In the genomic region with DNA sequence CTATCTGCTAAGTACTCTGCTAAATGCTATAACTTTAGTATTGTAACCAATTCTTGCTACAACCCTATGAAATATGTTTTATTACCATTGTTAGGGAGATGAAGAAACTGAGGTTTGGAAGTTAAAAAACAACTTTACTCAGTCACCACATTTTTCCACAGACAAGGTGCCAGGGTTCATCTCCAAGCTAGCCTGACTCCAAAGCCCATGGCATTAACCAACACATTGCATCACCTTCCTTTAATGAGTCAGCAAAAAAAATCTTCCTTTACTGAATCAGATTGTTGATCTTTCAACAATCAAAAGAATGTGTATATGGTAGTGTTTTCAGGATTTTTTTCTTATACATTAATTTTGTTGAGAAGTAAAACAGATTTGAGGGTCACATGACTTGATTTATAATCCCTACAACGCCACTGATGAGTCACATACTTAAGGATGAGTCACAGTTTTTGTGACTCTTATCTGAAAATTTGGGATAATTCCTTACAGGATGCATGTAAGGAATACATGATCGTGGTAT, we compare ENCODE assay signal across 10 cellular contexts. TPM values are rescaled to one million over a fixed set of nuclear protein-coding genes. Genes with fewer than 3 reads are reported as not detected.
A peak's percentile ranks its signal among the peaks of the same experiment; 100 is the strongest.
DNase-seq lines count a peak whose midpoint lies in the region; ATAC-seq and TF ChIP-seq lines count a peak whose summit lies in the region.
"Had no signal": no experiment of that assay in that cellular context is flagged by ENCODE, and none has a peak within 500 bp of the region (broad histone marks: within the 10 kb centered on the region; RNA-seq: fewer than 3 reads in every experiment).

No MANE protein-coding gene starts in this region.

- no peak overlapping the region for H3K27ac Mint-ChIP-seq in stimulated activated memory B cell treated with anti-CD40 and anti-IgM and Interleukin-4, amounts not matched to agents 10 μg/mL and 1 μg/mL and 100 μg/mL, for 72 hours

- DNase-seq in left ventricle myocardium superior (no peak), cardiac septum (ENCODE audit: low spot score) (no peak), SK-MEL-5 (ENCODE audit: low read depth, low spot score) (peak; percentile 2), foreskin fibroblast (peak; percentile 79), HAP-1 (ENCODE audit: low spot score in 2 of 2) (no peak), head of caudate nucleus (no peak), cerebellum (ENCODE audit: low spot score) (no peak)
- DNase-seq: esophagus squamous epithelium had no signal

- no peaks in the 10 kb centered on the region for H3K27me3 Mint-ChIP-seq in stimulated activated memory B cell treated with anti-CD40 and anti-IgM and Interleukin-4, amounts not matched to agents 10 μg/mL and 1 μg/mL and 100 μg/mL, for 72 hours

- H3K4me1 Mint-ChIP-seq in stimulated activated memory B cell treated with anti-CD40 and anti-IgM and Interleukin-4, amounts not matched to agents 10 μg/mL and 1 μg/mL and 100 μg/mL, for 72 hours, result peaks cover 6% of the 10 kb centered on the region

- H3K4me3 ChIP-seq in foreskin fibroblast (ENCODE audit: low read depth in 1 of 2, low read length in 2 of 2) (no peak overlapping the region), HAP-1 (no peak overlapping the region)
- H3K4me3 ChIP-seq: esophagus squamous epithelium had no signal

- H3K4me1 ChIP-seq in HAP-1, result peaks cover 7% of the 10 kb centered on the region

- H3K9me3 ChIP-seq in HAP-1, result no peaks in the 10 kb centered on the region
- H3K9me3 ChIP-seq: esophagus squamous epithelium had no signal

- no peak overlapping the region for H3K4me3 Mint-ChIP-seq in stimulated activated memory B cell treated with anti-CD40 and anti-IgM and Interleukin-4, amounts not matched to agents 10 μg/mL and 1 μg/mL and 100 μg/mL, for 72 hours

- H3K36me3 Mint-ChIP-seq in stimulated activated memory B cell treated with anti-CD40 and anti-IgM and Interleukin-4, amounts not matched to agents 10 μg/mL and 1 μg/mL and 100 μg/mL, for 72 hours, result peaks cover 15% of the 10 kb centered on the region

- no peaks in the 10 kb centered on the region for H3K9me3 Mint-ChIP-seq in stimulated activated memory B cell treated with anti-CD40 and anti-IgM and Interleukin-4, amounts not matched to agents 10 μg/mL and 1 μg/mL and 100 μg/mL, for 72 hours
- H3K9me3 Mint-ChIP-seq: nephron had no signal

- intact Hi-C loops in left ventricle myocardium superior (cut with micrococcal nuclease), result no loop called here
- intact Hi-C loops in cardiac septum (cut with DNase I), result no loop called here
- intact Hi-C loops in head of caudate nucleus (cut with DNase I), result no loop called here

- in situ Hi-C loops in SK-MEL-5 (cut with HindIII; ENCODE audit: low pct_unique_long_range_greater_than_20kb, low sequenced_read_pairs), result no loop called here
- in situ Hi-C loops in HAP-1 (cut with MboI; ENCODE audit: low sequenced_read_pairs), result no loop called here

- TF ChIP-seq CTCF in foreskin fibroblast (IDR thresholded peaks at IDR 0.05; ENCODE audit: low read depth, low read length), result no peak

- no peaks in the 10 kb centered on the region for H3K36me3 ChIP-seq in HAP-1 (replicated peaks)

- no peaks in the 10 kb centered on the region for H3K27me3 ChIP-seq in HAP-1 (ENCODE audit: low read depth)
- H3K27me3 ChIP-seq: esophagus squamous epithelium had no signal

- peak; percentile 12 for ATAC-seq in left ventricle myocardium superior
- no peak for ATAC-seq in stimulated activated memory B cell treated with anti-CD40 and anti-IgM and Interleukin-4, amounts not matched to agents 10 μg/mL and 1 μg/mL and 100 μg/mL, for 72 hours

RNA-seq across cellular contexts. Expression of a gene that starts 41.5 kb away (rescaled TPM):
- total RNA-seq in left ventricle myocardium superior (18.3 TPM), cardiac septum (15.0 TPM), cerebellum (31.1 TPM)
- 0.96 and 1.3 TPM in 2 replicates for total RNA-seq in SK-MEL-5 (2014; rRNA removed; shearing (Covaris generic))
- polyA plus RNA-seq in SK-MEL-5 (2015; cell fraction: cytosol; rRNA removed), result 0.75 and 1.1 TPM in 2 replicates
- 0.22 and 0.51 TPM in 2 replicates for polyA plus RNA-seq in SK-MEL-5 (2015; cell fraction: nucleus; rRNA removed)

Comparison
In these comparisons a context has a peak if more than half of its experiments do, and no peak if none do; other contexts are left out.
1. DNase-seq: peak in SK-MEL-5 (single experiment) and foreskin fibroblast (2 of 2); none in left ventricle myocardium superior (single experiment), cardiac septum (single experiment), HAP-1 (0 of 2), head of caudate nucleus (0 of 42) and cerebellum (single experiment).